Comparison of ENCODE assay signal across 12 cellular contexts in genomic region chr6:40720375-40720748, GRCh38.
DNase-seq lines count a peak whose midpoint lies in the region; FAIRE-seq and TF ChIP-seq lines count a peak whose summit lies in the region.
"Had no signal": no experiment of that assay in that cellular context is flagged by ENCODE, and none has a peak within 500 bp of the region (broad histone marks: within the 10 kb centered on the region; RNA-seq: fewer than 3 reads in every experiment).

No MANE protein-coding gene starts in this region.

- CTCF ChIA-PET in H1 (lab: Charles Lee; ENCODE audit: partially characterized antibody) = interaction anchor here (0.8 to 1.8 kb wide), 8 partner anchors 8 to 387 kb away, joined by 3 to 5 read pairs (median 3); partner anchors contain the start of gene UNC5CL

- DNase-seq in NCI-H82 treated with DMSO at 0.1 percent for 48 hours (lab: John Stamatoyannopoulos, UW; ENCODE audit: unreplicated experiment) (peak; percentile 87), H1 (ENCODE audit: low read depth in 1 of 2, low spot score in 2 of 2) (no peak), osteoblast (ENCODE audit: insufficient read length, low spot score, missing footprints) (no peak), GDM1 (lab: John Stamatoyannopoulos, UW) (no peak), midbrain (lab: John Stamatoyannopoulos, UW) (no peak)
- no peak for DNase-seq in central memory CD4-positive, alpha-beta T cell
- DNase-seq: activated CD8-positive, alpha-beta memory T cell treated with anti-CD3 and anti-CD28 coated beads for 24 hours; NCI-H1105; stimulated activated CD4-positive, alpha-beta T cell treated with anti-CD3 and anti-CD28 coated beads, Interleukin-1b, Interleukin-23, amount 100 ng/mL, for 48 hours had no signal

- H2BK20ac ChIP-seq in H1 (ENCODE audit: low read length) = peak overlapping the region; percentile 91; the same call in 1 of the 2 replicates

- H3K27me3 ChIP-seq in DOHH2 (ENCODE audit: control insufficient read depth, low read length) (no peaks in the 10 kb centered on the region), H1 (replicated peaks in 1 of 4; ENCODE audit: control insufficient read depth in 3 of 4, extremely low read depth in 1 of 4, insufficient read depth in 3 of 4, low read length in 3 of 4) (no peaks in the 10 kb centered on the region; a peak in 1 of 7 replicates), osteoblast (ENCODE audit: insufficient read depth, low read length) (no peaks in the 10 kb centered on the region)
- H3K27me3 ChIP-seq: tibial nerve had no signal

- H3F3A ChIP-seq in DOHH2 (ENCODE audit: control insufficient read depth, insufficient read depth) = no peaks in the 10 kb centered on the region

- peak overlapping the region; percentile 69 for H3K4me3 ChIP-seq in DOHH2 (ENCODE audit: low read length)
- H3K4me3 ChIP-seq in H1 (ENCODE audit: extremely low read depth in 1 of 4, insufficient read depth in 2 of 4, low read depth in 3 of 4, low read length in 4 of 4) = no peak overlapping the region
- no peak overlapping the region for H3K4me3 ChIP-seq in osteoblast (ENCODE audit: insufficient read depth, low read length)

- H3K18ac ChIP-seq in H1 (ENCODE audit: extremely low read depth, low read length) = no peak overlapping the region; the same call in 1 of the 2 replicates

- no peak overlapping the region for H4K5ac ChIP-seq in H1 (ENCODE audit: insufficient read length, low read depth, low read length)

- no peak overlapping the region for H3K4ac ChIP-seq in H1 (replicated peaks; ENCODE audit: insufficient read length, low read depth, low read length)

- TF ChIP-seq EP300 in H1 (IDR thresholded peaks at IDR 0.05; ENCODE audit: borderline replicate concordance in 1 of 2, low read depth in 2 of 2, low read length in 2 of 2) = no peak

- H3K79me1 ChIP-seq in H1 (ENCODE audit: low read depth, low read length) = no peaks in the 10 kb centered on the region

- H2AK5ac ChIP-seq in H1 (ENCODE audit: low read depth, low read length) = no peak overlapping the region; the same call in 1 of the 2 replicates

- H3K14ac ChIP-seq in H1 (ENCODE audit: insufficient read length) = no peak overlapping the region

- no peak overlapping the region for H2BK120ac ChIP-seq in H1 (replicated peaks; ENCODE audit: low read depth, low read length)

- H3K23me2 ChIP-seq in H1 (ENCODE audit: low read depth, low read length) = peaks cover 3% of the 10 kb centered on the region; the same call in 1 of the 2 replicates

- no peak overlapping the region for H4K8ac ChIP-seq in H1 (ENCODE audit: extremely low read depth, insufficient read depth, low read length)

- H3K56ac ChIP-seq in H1 (replicated peaks; ENCODE audit: insufficient read length, low read depth, low read length) = no peak overlapping the region

- H3K36me3 ChIP-seq in DOHH2 (ENCODE audit: control insufficient read depth, low read length) = no peaks in the 10 kb centered on the region
- H3K36me3 ChIP-seq in H1 (ENCODE audit: control insufficient read depth in 2 of 4, insufficient read depth in 4 of 4, low read length in 3 of 4) = no peaks in the 10 kb centered on the region
- no peaks in the 10 kb centered on the region for H3K36me3 ChIP-seq in osteoblast (ENCODE audit: insufficient read depth, low read length)
- H3K36me3 ChIP-seq: tibial nerve had no signal

- peak overlapping the region; percentile 18; the same call in 1 of the 2 replicates for H2BK12ac ChIP-seq in H1 (ENCODE audit: low read depth, low read length)

- H3K4me1 ChIP-seq in DOHH2 (ENCODE audit: control insufficient read depth, low read length) = peaks cover 75% of the 10 kb centered on the region
- peaks cover 4 to 12% (median 8%) of the 10 kb centered on the region in 4 experiments for H3K4me1 ChIP-seq in H1 (replicated peaks in 1 of 4; ENCODE audit: control insufficient read depth in 3 of 4, insufficient read depth in 4 of 4, low read length in 3 of 4)
- H3K4me1 ChIP-seq in osteoblast (ENCODE audit: insufficient read depth, low read length) = peaks cover 3% of the 10 kb centered on the region

- H3K4me2 ChIP-seq in DOHH2 (ENCODE audit: low read length) = peak overlapping the region; percentile 88
- H3K4me2 ChIP-seq in H1 (ENCODE audit: insufficient read depth in 1 of 2, low read depth in 2 of 2, low read length in 2 of 2) = peak overlapping the region; percentile 43 to 65; a peak in 2 of 4 replicates
- no peak overlapping the region for H3K4me2 ChIP-seq in osteoblast (ENCODE audit: insufficient read depth, low read length)

- H3K23ac ChIP-seq in H1 (ENCODE audit: insufficient read length) = no peak overlapping the region

- no peaks in the 10 kb centered on the region for H3K9me3 ChIP-seq in DOHH2 (ENCODE audit: control insufficient read depth, insufficient read depth, low read length)
- H3K9me3 ChIP-seq in H1 (ENCODE audit: insufficient read depth in 2 of 2, low read depth in 1 of 2, low read length in 1 of 2) = no peaks in the 10 kb centered on the region
- H3K9me3 ChIP-seq in osteoblast (ENCODE audit: low read depth, low read length) = no peaks in the 10 kb centered on the region
- H3K9me3 ChIP-seq: tibial nerve had no signal

- H3K27ac ChIP-seq in DOHH2 (ENCODE audit: low read depth, low read length) = peak overlapping the region; percentile 69
- H3K27ac ChIP-seq in H1 (ENCODE audit: low read depth, low read length) = no peak overlapping the region
- H3K27ac ChIP-seq in osteoblast (ENCODE audit: low read depth, low read length) = no peak overlapping the region
- H3K27ac ChIP-seq: SK-N-MC had no signal

- 0 out of 2 replicates have a peak overlapping the region, but pooled peaks have one; percentile 52 for H2BK5ac ChIP-seq in H1 (ENCODE audit: low read depth, low read length)

- POLR2A ChIA-PET in H1 (lab: Charles Lee; ENCODE audit: partially characterized antibody) = interaction anchor here (0.8 kb wide), 1 partner anchor 14 kb away, joined by 3 read pairs; no protein-coding TSS in a partner anchor

- no CpG with 5 or more reads among the region's 2 CpGs for WGBS in H1 (ENCODE audit: extremely low coverage in 1 of 2, insufficient coverage in 1 of 2, insufficient read length in 1 of 2, insufficient replicate concordance in 2 of 2, low coverage in 1 of 2, low lambda C conversion rate in 2 of 2, missing lambda C conversion rate in 1 of 2), 2 experiments

- no peak for FAIRE-seq in H1 (lab: Jason Lieb, UNC)

- no peak overlapping the region for H4K91ac ChIP-seq in H1 (replicated peaks; ENCODE audit: insufficient read length, low read length)

- TF ChIP-seq POLR2A in H1 (IDR thresholded peaks at IDR 0.05; ENCODE audit: control extremely low read depth in 1 of 2, low read depth in 2 of 2, low read length in 2 of 2) = no peak

- no peak for TF ChIP-seq RAD21 in H1 (IDR thresholded peaks at IDR 0.05 in 1 of 2, conservative IDR thresholded peaks at IDR 0.05 in 1 of 2; ENCODE audit: low read depth in 2 of 2, low read length in 2 of 2)

- H2BK15ac ChIP-seq in H1 (ENCODE audit: low read length) = no peak overlapping the region

- H3K9me2 ChIP-seq in DOHH2 (replicated peaks; ENCODE audit: control insufficient read depth, low read length) = no peaks in the 10 kb centered on the region

- no peaks in the 10 kb centered on the region for H4K20me1 ChIP-seq in DOHH2 (ENCODE audit: control insufficient read depth, insufficient read depth, low read depth, low read length)
- no peaks in the 10 kb centered on the region for H4K20me1 ChIP-seq in H1 (replicated peaks in 1 of 2; ENCODE audit: control insufficient read depth in 1 of 2, insufficient read depth in 2 of 2, low read length in 2 of 2)
- H4K20me1 ChIP-seq in osteoblast (ENCODE audit: insufficient read depth, low read length) = no peaks in the 10 kb centered on the region

- H3K9ac ChIP-seq in H1 (replicated peaks in 1 of 4; ENCODE audit: extremely low read depth in 1 of 4, low read depth in 3 of 4, low read length in 3 of 4) = no peak overlapping the region

- H2AFZ ChIP-seq in H1 (ENCODE audit: low read length) (peak overlapping the region; percentile 93; the same call in 1 of the 2 replicates), osteoblast (ENCODE audit: low read length) (peak overlapping the region; percentile 96)

- TF ChIP-seq CTCF in DOHH2 (IDR thresholded peaks at IDR 0.05; ENCODE audit: low read depth, low read length, poor library complexity, severe bottlenecking) (no peak), H1 (IDR thresholded peaks at IDR 0.05; ENCODE audit: control extremely low read depth in 1 of 3, insufficient read depth in 1 of 3, low read depth in 1 of 3, low read length in 3 of 3) (no peak), osteoblast (IDR thresholded peaks at IDR 0.05; ENCODE audit: extremely low read depth, low read depth, low read length) (no peak)

- H3K79me2 ChIP-seq in DOHH2 (ENCODE audit: control insufficient read depth, low read length) (no peaks in the 10 kb centered on the region), H1 (ENCODE audit: control insufficient read depth in 1 of 2, insufficient read depth in 2 of 2, low read length in 2 of 2) (no peaks in the 10 kb centered on the region), osteoblast (ENCODE audit: insufficient read depth, low read length) (no peaks in the 10 kb centered on the region)

TF ChIP-seq in H1, 55 proteins besides CTCF, POLR2A, EP300 and RAD21:
- no peak for TF ChIP-seq CHD2 (IDR thresholded peaks at IDR 0.05; ENCODE audit: low read length)
- TF ChIP-seq GTF2F1 (IDR thresholded peaks at IDR 0.05; ENCODE audit: borderline replicate concordance, low read depth, low read length) = no peak
- no peak for TF ChIP-seq SP1 (IDR thresholded peaks at IDR 0.05; ENCODE audit: low read depth, low read length)
- no peak for TF ChIP-seq SIRT6 (IDR thresholded peaks at IDR 0.05; ENCODE audit: low read length)
- no peak for TF ChIP-seq HDAC6 (IDR thresholded peaks at IDR 0.05; ENCODE audit: low read depth, low read length)
- TF ChIP-seq GABPA (IDR thresholded peaks at IDR 0.05; ENCODE audit: borderline replicate concordance, insufficient read depth, low read length) = no peak
- no peak for TF ChIP-seq SP4 (IDR thresholded peaks at IDR 0.05; ENCODE audit: low read length)
- no peak for TF ChIP-seq EGR1 (IDR thresholded peaks at IDR 0.05; ENCODE audit: borderline replicate concordance, low read depth, low read length)
- no peak for TF ChIP-seq CEBPB (IDR thresholded peaks at IDR 0.05; ENCODE audit: low read depth, low read length)
- TF ChIP-seq ATF3 (IDR thresholded peaks at IDR 0.05; ENCODE audit: insufficient read depth, low read depth, low read length) = no peak
- TF ChIP-seq CBX8 (IDR thresholded peaks at IDR 0.05; ENCODE audit: borderline replicate concordance, low read depth, low read length) = no peak
TF ChIP-seq in H1: peak in this region for 0.
